In the genomic region with DNA sequence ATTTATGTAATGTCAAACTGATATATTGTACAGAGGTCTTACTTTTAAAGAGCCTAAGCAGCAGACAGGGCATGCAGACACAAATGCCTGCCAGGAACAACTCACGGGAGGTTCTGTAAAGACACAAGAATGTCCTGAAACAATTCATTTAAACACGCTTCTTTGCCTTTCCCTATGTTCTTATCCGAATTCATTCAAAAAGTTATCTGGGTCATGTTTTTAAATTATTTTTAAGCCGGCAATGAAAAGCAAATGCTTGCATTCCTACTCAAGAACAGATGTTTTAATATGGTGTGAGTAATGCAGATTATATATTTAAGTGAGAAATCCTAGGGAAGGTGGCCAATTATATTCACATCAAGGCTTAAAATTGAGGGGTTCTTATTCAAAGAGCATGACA, we compare ENCODE assay signal across 18 cellular contexts.
A peak's percentile ranks its signal among the peaks of the same experiment; 100 is the strongest.
DNase-seq lines count a peak whose midpoint lies in the region; ATAC-seq and TF ChIP-seq lines count a peak whose summit lies in the region.
"Had no signal": no experiment of that assay in that cellular context is flagged by ENCODE, and none has a peak within 500 bp of the region (broad histone marks: within the 10 kb centered on the region; RNA-seq: fewer than 3 reads in every experiment).

No MANE protein-coding gene starts in this region.

- H3K27ac Mint-ChIP-seq in natural killer cell treated with Interleukin-12 subunit alpha and Interleukin-12 subunit beta and Interleukin-15 and Interleukin-18, amount 100 ng/mL, for 72 hours = no peak overlapping the region
- H3K27ac Mint-ChIP-seq: activated CD4-positive, alpha-beta T cell treated with anti-CD3 and anti-CD28 coated beads, Interleukin-2, amount 10 ng/mL, durations not matched to agents 7 days and 5 days; naive thymus-derived CD4-positive, alpha-beta T cell had no signal

- DNase-seq in EL (peak; percentile 54), RPMI7951 (ENCODE audit: low read depth) (peak; percentile 28), fibroblast of lung (ENCODE audit: low read depth in 2 of 2) (peak; percentile 49 to 82), omental fat pad (ENCODE audit: low spot score) (no peak), LoVo (ENCODE audit: low spot score) (no peak), KBM-7 (no peak)
- no peak for DNase-seq in natural killer cell treated with Interleukin-12 subunit alpha and Interleukin-12 subunit beta and Interleukin-15 and Interleukin-18, amount 100 ng/mL, for 72 hours (ENCODE audit: low spot score)
- DNase-seq: activated CD4-positive, alpha-beta T cell treated with anti-CD3 and anti-CD28 coated beads, Interleukin-2, amount 10 ng/mL, durations not matched to agents 7 days and 5 days; activated T-cell treated with anti-CD3 and anti-CD28 coated beads, Interleukin-2, amount 50 U/mL, for 4 hours; BE2C; hypothalamus; naive thymus-derived CD4-positive, alpha-beta T cell; NCI-H1092; upper lobe of left lung had no signal

- H4K20me1 ChIP-seq in fibroblast of lung (ENCODE audit: control insufficient read depth, extremely low read depth, insufficient read depth, low read length) = no peaks in the 10 kb centered on the region

- H3K27me3 Mint-ChIP-seq in natural killer cell treated with Interleukin-12 subunit alpha and Interleukin-12 subunit beta and Interleukin-15 and Interleukin-18, amount 100 ng/mL, for 72 hours = no peaks in the 10 kb centered on the region
- H3K27me3 Mint-ChIP-seq: activated CD4-positive, alpha-beta T cell treated with anti-CD3 and anti-CD28 coated beads, Interleukin-2, amount 10 ng/mL, durations not matched to agents 7 days and 5 days; IgD-negative memory B cell; naive thymus-derived CD4-positive, alpha-beta T cell had no signal

- H3K27ac ChIP-seq in fibroblast of lung (ENCODE audit: insufficient read depth, low read length) = peak overlapping the region; percentile 60
- H3K27ac ChIP-seq: upper lobe of left lung had no signal

- peaks cover 6% of the 10 kb centered on the region for H3K4me1 ChIP-seq in fibroblast of lung (ENCODE audit: control insufficient read depth, extremely low read depth, insufficient read depth, low read length)
- H3K4me1 ChIP-seq: BE2C had no signal

- no peak for TF ChIP-seq CTCF in fibroblast of lung (conservative IDR thresholded peaks at IDR 0.05 in 1 of 2, IDR thresholded peaks at IDR 0.05 in 1 of 2; ENCODE audit: low read depth in 1 of 2, low read length in 2 of 2)
- no peak for TF ChIP-seq CTCF in omental fat pad (IDR thresholded peaks at IDR 0.05)

- no peak overlapping the region for H2AFZ ChIP-seq in fibroblast of lung (ENCODE audit: low read length)

- no peaks in the 10 kb centered on the region for H3K4me1 Mint-ChIP-seq in natural killer cell treated with Interleukin-12 subunit alpha and Interleukin-12 subunit beta and Interleukin-15 and Interleukin-18, amount 100 ng/mL, for 72 hours (ENCODE audit: low read depth in 2 of 2)
- H3K4me1 Mint-ChIP-seq: activated CD4-positive, alpha-beta T cell treated with anti-CD3 and anti-CD28 coated beads, Interleukin-2, amount 10 ng/mL, durations not matched to agents 7 days and 5 days; IgD-negative memory B cell; naive thymus-derived CD4-positive, alpha-beta T cell had no signal

- no peak overlapping the region for H3K4me3 Mint-ChIP-seq in natural killer cell treated with Interleukin-12 subunit alpha and Interleukin-12 subunit beta and Interleukin-15 and Interleukin-18, amount 100 ng/mL, for 72 hours
- H3K4me3 Mint-ChIP-seq: activated CD4-positive, alpha-beta T cell treated with anti-CD3 and anti-CD28 coated beads, Interleukin-2, amount 10 ng/mL, durations not matched to agents 7 days and 5 days; activated T-cell treated with anti-CD3 and anti-CD28 coated beads, Interleukin-2, amount 50 U/mL, for 4 hours; IgD-negative memory B cell; naive thymus-derived CD4-positive, alpha-beta T cell had no signal

- no peaks in the 10 kb centered on the region for H3K27me3 ChIP-seq in fibroblast of lung (ENCODE audit: control insufficient read depth, insufficient read depth, low read length)
- H3K27me3 ChIP-seq: BE2C, upper lobe of left lung had no signal

- no peaks in the 10 kb centered on the region for H3K9me3 ChIP-seq in fibroblast of lung (ENCODE audit: control insufficient read depth, insufficient read depth, low read depth, low read length)
- H3K9me3 ChIP-seq: BE2C, upper lobe of left lung had no signal

- peaks cover 12% of the 10 kb centered on the region for H3K9me3 Mint-ChIP-seq in natural killer cell treated with Interleukin-12 subunit alpha and Interleukin-12 subunit beta and Interleukin-15 and Interleukin-18, amount 100 ng/mL, for 72 hours
- H3K9me3 Mint-ChIP-seq: activated CD4-positive, alpha-beta T cell treated with anti-CD3 and anti-CD28 coated beads, Interleukin-2, amount 10 ng/mL, durations not matched to agents 7 days and 5 days had no signal

- no peak overlapping the region for H3K4me3 ChIP-seq in fibroblast of lung (replicated peaks in 1 of 4; ENCODE audit: control extremely low read depth in 1 of 4, insufficient read depth in 1 of 4, low read depth in 3 of 4, low read length in 4 of 4)
- H3K4me3 ChIP-seq: SK-N-MC, upper lobe of left lung had no signal

- H3K36me3 Mint-ChIP-seq in natural killer cell treated with Interleukin-12 subunit alpha and Interleukin-12 subunit beta and Interleukin-15 and Interleukin-18, amount 100 ng/mL, for 72 hours = peaks cover 6% of the 10 kb centered on the region
- H3K36me3 Mint-ChIP-seq: IgD-negative memory B cell; naive thymus-derived CD4-positive, alpha-beta T cell had no signal

- H3K9ac ChIP-seq in fibroblast of lung (ENCODE audit: insufficient read depth, low read length) = no peak overlapping the region

- in situ Hi-C loops in KBM-7 (cut with MboI; ENCODE audit: low pct_unique_long_range_greater_than_20kb, low sequenced_read_pairs) = no loop called here

- peak overlapping the region; percentile 28 for H3K4me2 ChIP-seq in fibroblast of lung (ENCODE audit: extremely low read depth, insufficient read depth, low read length)

- H3K36me3 ChIP-seq in fibroblast of lung (ENCODE audit: control insufficient read depth, insufficient read depth, low read length) = no peaks in the 10 kb centered on the region
- H3K36me3 ChIP-seq: BE2C, upper lobe of left lung had no signal

- peaks cover 8% of the 10 kb centered on the region for H3K79me2 ChIP-seq in fibroblast of lung (ENCODE audit: control insufficient read depth, insufficient read depth, low read length)

- ATAC-seq in omental fat pad (ENCODE audit: low FRiP score) (peak; percentile 19), HG03378 (IDR thresholded peaks at IDR 0.05; ENCODE audit: unreplicated experiment) (no peak)
- ATAC-seq in natural killer cell treated with Interleukin-12 subunit alpha and Interleukin-12 subunit beta and Interleukin-15 and Interleukin-18, amount 100 ng/mL, for 72 hours = no peak
- ATAC-seq: activated T-cell treated with anti-CD3 and anti-CD28 coated beads, Interleukin-2, amount 50 U/mL, for 4 hours; left lobe of liver; naive thymus-derived CD4-positive, alpha-beta T cell had no signal

Comparison
In these comparisons a context has a peak if more than half of its experiments do, and no peak if none do; other contexts are left out.
1. DNase-seq: peak in EL (single experiment), RPMI7951 (single experiment) and fibroblast of lung (2 of 2); none in omental fat pad (single experiment), LoVo (single experiment), KBM-7 (single experiment) and natural killer cell treated with Interleukin-12 subunit alpha and Interleukin-12 subunit beta and Interleukin-15 and Interleukin-18, amount 100 ng/mL, for 72 hours (single experiment).